In the genomic region with DNA sequence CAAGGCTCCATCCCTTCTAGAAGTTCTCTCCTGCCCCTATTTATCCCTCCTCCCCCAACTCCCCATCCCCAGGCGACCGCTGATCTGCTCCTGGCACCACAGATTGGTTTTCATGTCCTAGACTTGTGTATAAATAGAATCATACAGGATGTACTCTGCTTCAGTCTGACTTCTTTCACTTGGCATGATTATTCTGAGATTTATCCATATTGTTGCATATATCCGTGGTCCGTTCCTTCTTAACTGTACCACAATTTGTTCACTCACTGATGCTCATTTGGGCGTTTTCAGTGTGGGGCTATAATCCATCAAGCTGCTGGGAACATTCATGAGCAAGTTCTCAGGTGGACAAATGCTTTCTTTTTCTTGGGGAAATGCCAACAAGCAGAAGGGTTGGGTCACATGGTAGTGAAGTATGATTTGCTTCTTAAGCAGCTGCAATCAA, we compare ENCODE assay signal across 29 cellular contexts.
"Had no signal": no experiment of that assay in that cellular context is flagged by ENCODE, and none has a peak within 500 bp of the region (broad histone marks: within the 10 kb centered on the region; RNA-seq: fewer than 3 reads in every experiment).

No MANE protein-coding gene starts in this region.

- H3K4me2 ChIP-seq: SK-N-SH had no signal

- H3K9me3 ChIP-seq: SJCRH30, SK-N-SH had no signal

- DNase-seq: activated CD4-positive, alpha-beta memory T cell treated with anti-CD3 and anti-CD28 coated beads for 36 hours; activated CD4-positive, alpha-beta T cell treated with anti-CD3 and anti-CD28 coated beads, Interleukin-2, amount 10 ng/mL, durations not matched to agents 7 days and 5 days; activated CD4-positive, CD25-positive, alpha-beta regulatory T cell; activated CD8-positive, alpha-beta memory T cell treated with anti-CD3 and anti-CD28 coated beads for 24 hours; activated gamma-delta T cell; activated naive CD4-positive, alpha-beta T cell treated with anti-CD3 and anti-CD28 coated beads for 36 hours; activated naive CD8-positive, alpha-beta T cell treated with anti-CD3 and anti-CD28 coated beads for 36 hours; activated T-cell treated with anti-CD3 and anti-CD28 coated beads, Interleukin-2, amount 50 U/mL, for 48 hours; IMR-90; Kasumi-1; KBM-7; NCI-H1105 treated with DMSO at 0.1 percent for 48 hours; NCI-H1436 treated with DMSO at 0.1 percent for 48 hours; NCI-H187; NCI-H2081 treated with DMSO at 0.1 percent for 48 hours; NCI-H2227 treated with DMSO at 0.1 percent for 48 hours; NCI-H446 treated with DMSO at 0.1 percent for 48 hours; NCI-H526; NCI-H82; NK-92 treated with Interleukin-12 subunit alpha and Interleukin-12 subunit beta, amount 100 ng/mL, for 24 hours; OCI-M1; RPMI8226; SJCRH30; SK-N-SH; T-helper 1 cell had no signal

- H3K36me3 Mint-ChIP-seq: activated CD4-positive, alpha-beta memory T cell treated with anti-CD3 and anti-CD28 coated beads for 36 hours; activated naive CD8-positive, alpha-beta T cell treated with anti-CD3 and anti-CD28 coated beads for 36 hours had no signal

- ATAC-seq: activated T-helper 17 cell treated with anti-CD3 and anti-CD28 coated beads, Interleukin-2, amount 50 U/mL, for 72 hours; Panc1; Right ventricle myocardium inferior had no signal

- H3K27me3 ChIP-seq: SJCRH30 had no signal

- H3K4me3 Mint-ChIP-seq: activated CD4-positive, alpha-beta memory T cell treated with anti-CD3 and anti-CD28 coated beads for 36 hours; activated CD4-positive, alpha-beta T cell treated with anti-CD3 and anti-CD28 coated beads, Interleukin-2, amount 10 ng/mL, durations not matched to agents 7 days and 5 days; activated naive CD4-positive, alpha-beta T cell treated with anti-CD3 and anti-CD28 coated beads for 36 hours; activated naive CD8-positive, alpha-beta T cell treated with anti-CD3 and anti-CD28 coated beads for 36 hours; activated T-helper 17 cell treated with anti-CD3 and anti-CD28 coated beads, Interleukin-2, amount 50 U/mL, for 72 hours had no signal

- H3K9me3 Mint-ChIP-seq: activated CD4-positive, alpha-beta memory T cell treated with anti-CD3 and anti-CD28 coated beads for 36 hours; activated CD4-positive, alpha-beta T cell treated with anti-CD3 and anti-CD28 coated beads, Interleukin-2, amount 10 ng/mL, durations not matched to agents 7 days and 5 days; activated naive CD4-positive, alpha-beta T cell treated with anti-CD3 and anti-CD28 coated beads for 36 hours; activated naive CD8-positive, alpha-beta T cell treated with anti-CD3 and anti-CD28 coated beads for 36 hours; activated T-helper 17 cell treated with anti-CD3 and anti-CD28 coated beads, Interleukin-2, amount 50 U/mL, for 72 hours had no signal

- H3K4me3 ChIP-seq: SJCRH30 had no signal

- H3K27ac ChIP-seq: SJCRH30, VCaP had no signal

- H3K4me1 Mint-ChIP-seq: activated CD4-positive, alpha-beta T cell treated with anti-CD3 and anti-CD28 coated beads, Interleukin-2, amount 10 ng/mL, durations not matched to agents 7 days and 5 days; activated naive CD8-positive, alpha-beta T cell treated with anti-CD3 and anti-CD28 coated beads for 36 hours; activated T-helper 17 cell treated with anti-CD3 and anti-CD28 coated beads, Interleukin-2, amount 50 U/mL, for 72 hours had no signal

- H3K27me3 Mint-ChIP-seq: activated CD4-positive, alpha-beta T cell treated with anti-CD3 and anti-CD28 coated beads, Interleukin-2, amount 10 ng/mL, durations not matched to agents 7 days and 5 days; activated naive CD8-positive, alpha-beta T cell treated with anti-CD3 and anti-CD28 coated beads for 36 hours had no signal

- H3K9ac ChIP-seq: SK-N-SH had no signal
